9 cellular contexts compared by ENCODE assay signal in the genomic region with DNA sequence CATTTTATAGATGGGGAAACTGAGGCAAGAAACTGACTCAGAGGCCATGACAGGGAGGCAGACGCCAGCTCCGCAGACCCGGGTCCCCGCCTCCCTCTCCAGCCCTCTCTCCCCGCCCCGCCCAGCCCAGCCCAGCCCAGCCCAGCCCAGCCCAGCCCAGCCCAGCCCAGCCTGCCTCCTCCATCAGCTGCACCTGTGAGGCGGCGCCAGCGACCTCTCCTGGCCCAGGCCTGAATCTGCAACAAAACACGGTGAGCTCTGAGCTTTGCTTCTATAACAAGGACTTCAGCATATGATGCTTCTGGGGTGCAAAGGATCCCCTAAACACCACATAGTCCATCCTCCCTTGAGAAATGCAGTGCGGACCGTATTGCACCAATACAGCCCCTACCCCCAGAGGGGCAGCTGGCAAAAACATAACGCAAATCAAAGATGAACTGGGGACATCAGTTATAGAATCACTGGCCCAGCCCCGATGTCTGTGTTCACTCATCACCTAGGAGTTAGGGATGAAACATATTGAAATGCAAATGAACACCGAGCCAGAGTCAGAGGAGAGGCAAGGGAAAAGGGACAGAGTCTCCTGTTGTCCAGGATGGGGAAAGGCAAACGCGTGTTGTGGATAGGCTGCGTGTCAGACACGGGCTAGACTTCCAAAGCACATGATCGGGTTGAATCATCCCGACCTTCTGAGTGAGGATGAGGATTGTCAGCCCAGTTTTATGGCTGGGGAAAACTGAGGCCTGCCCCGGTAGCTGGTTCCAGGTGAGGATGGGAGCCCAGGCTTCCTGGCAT.
A peak's percentile ranks its signal among the peaks of the same experiment; 100 is the strongest.
DNase-seq lines count a peak whose midpoint lies in the region; ATAC-seq and TF ChIP-seq lines count a peak whose summit lies in the region.
"Had no signal": no experiment of that assay in that cellular context is flagged by ENCODE, and none has a peak within 500 bp of the region (broad histone marks: within the 10 kb centered on the region; RNA-seq: fewer than 3 reads in every experiment).

No MANE protein-coding gene starts in this region.

- intact Hi-C loops in breast epithelium (cut with DNase I; ENCODE audit: low total_unique reads) = no loop called here

- POLR2A ChIA-PET in GM10248 (lab: Yijun Ruan, JAX) = no interaction called here

- H3K27me3 Mint-ChIP-seq in nephron progenitor cell (ENCODE audit: low read depth, poor library complexity) = peaks cover 6% of the 10 kb centered on the region

- no peaks in the 10 kb centered on the region for H3K4me1 ChIP-seq in breast epithelium

- TF ChIP-seq POLR2A in breast epithelium (IDR thresholded peaks at IDR 0.05) = no peak

- peaks cover 0 to 18% of the 10 kb centered on the region in 2 donors for H3K27me3 ChIP-seq in breast epithelium
- H3K27me3 ChIP-seq: MG63 had no signal

- no peaks in the 10 kb centered on the region for H3K36me3 ChIP-seq in breast epithelium
- H3K36me3 ChIP-seq: MG63 had no signal

- H3K4me3 ChIP-seq in breast epithelium = no peak overlapping the region
- H3K4me3 ChIP-seq: MG63 had no signal

- H3K4me1 Mint-ChIP-seq in nephron progenitor cell = peaks cover 43% of the 10 kb centered on the region

- DNase-seq in GDM1 (lab: John Stamatoyannopoulos, UW) (peak; percentile 76), M059J (ENCODE audit: low read depth) (peak; percentile 58), breast epithelium (ENCODE audit: low spot score in 2 of 2) (no peak), nephron progenitor cell (peak; percentile 49), GM10248 (ENCODE audit: extremely low spot score) (no peak), NCI-H2107 treated with DMSO at 0.1 percent for 48 hours (lab: John Stamatoyannopoulos, UW; ENCODE audit: unreplicated experiment) (no peak), Ammon's horn (ENCODE audit: low spot score) (no peak)

- CTCF ChIA-PET in GM10248 (lab: Yijun Ruan, JAX) = interaction anchor here (1.3 kb wide), 1 partner anchor 9 kb away, joined by 4 read pairs; no protein-coding TSS in a partner anchor

- no peaks in the 10 kb centered on the region for H3K36me3 Mint-ChIP-seq in nephron progenitor cell (ENCODE audit: low read depth)

- TF ChIP-seq CTCF in breast epithelium (IDR thresholded peaks at IDR 0.05) (no peak), nephron progenitor cell (IDR thresholded peaks at IDR 0.05) (no peak), GM10248 (IDR thresholded peaks at IDR 0.05; ENCODE audit: control extremely low read depth, extremely low read depth, low read depth, missing control alignments) (no peak)

- H3K27ac Mint-ChIP-seq in nephron progenitor cell = no peak overlapping the region

- no peaks in the 10 kb centered on the region for H3K9me3 ChIP-seq in breast epithelium
- H3K9me3 ChIP-seq: MG63 had no signal

- peaks cover 6% of the 10 kb centered on the region for H3K9me3 Mint-ChIP-seq in nephron progenitor cell

- no peak for ATAC-seq in GM19324 (IDR thresholded peaks at IDR 0.05; ENCODE audit: low FRiP score, unreplicated experiment)

- no peak overlapping the region for H3K4me3 Mint-ChIP-seq in nephron progenitor cell

- H3K27ac ChIP-seq in breast epithelium = peak overlapping the region; percentile 89 to 90

Comparison
In these comparisons a context has a peak if more than half of its experiments do, and no peak if none do; other contexts are left out.
1. DNase-seq: peak in GDM1 (single experiment), M059J (single experiment) and nephron progenitor cell (single experiment); none in breast epithelium (0 of 2), GM10248 (single experiment), NCI-H2107 treated with DMSO at 0.1 percent for 48 hours (single experiment) and Ammon's horn (single experiment).